In the genomic region with DNA sequence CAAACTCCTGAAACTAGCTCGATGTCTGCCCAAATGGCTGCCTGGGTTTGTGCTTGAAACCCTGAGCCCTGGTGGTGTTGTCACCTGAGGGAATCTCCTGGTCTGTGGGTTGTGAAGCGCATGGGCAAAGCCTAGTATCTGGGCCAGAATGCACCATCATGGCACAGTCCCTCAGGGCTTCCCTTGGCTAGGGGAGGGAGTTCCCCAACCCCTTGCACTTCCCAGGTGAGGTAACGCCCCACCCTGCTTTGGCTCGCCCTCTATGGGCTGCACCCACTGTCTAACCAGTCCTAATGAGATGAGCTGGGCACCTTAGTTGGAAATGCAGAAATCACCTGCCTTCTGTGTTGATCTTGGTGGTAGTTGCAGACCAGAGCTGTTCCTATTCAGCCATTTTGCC, we compare ENCODE assay signal across 20 cellular contexts.
DNase-seq lines count a peak whose midpoint lies in the region; ATAC-seq and TF ChIP-seq lines count a peak whose summit lies in the region.
"Had no signal": no experiment of that assay in that cellular context is flagged by ENCODE, and none has a peak within 500 bp of the region (broad histone marks: within the 10 kb centered on the region; RNA-seq: fewer than 3 reads in every experiment).

No MANE protein-coding gene starts in this region.

- TF ChIP-seq CTCF in HEK293 (tag by site-specific recombination; IDR thresholded peaks at IDR 0.05) (no peak), chondrocyte (IDR thresholded peaks at IDR 0.05) (no peak), foreskin keratinocyte (conservative IDR thresholded peaks at IDR 0.05) (peak; percentile 32)

- peaks cover 9% of the 10 kb centered on the region for H3K4me1 ChIP-seq in HEK293 (ENCODE audit: control insufficient read depth, insufficient read depth, low read length)
- peaks cover 7% of the 10 kb centered on the region for H3K4me1 ChIP-seq in foreskin keratinocyte
- no peaks in the 10 kb centered on the region for H3K4me1 ChIP-seq in HAP-1
- H3K4me1 ChIP-seq: A549, Caco-2 had no signal

- H3K27me3 ChIP-seq in foreskin keratinocyte, result no peaks in the 10 kb centered on the region
- H3K27me3 ChIP-seq in HAP-1 (ENCODE audit: low read depth), result peaks cover 8% of the 10 kb centered on the region; the same call in 1 of the 2 replicates

- CTCF ChIA-PET in HEK293 (lab: Yijun Ruan, JAX), result interaction anchor here (0.7 to 1.7 kb wide), 4 partner anchors 14 to 214 kb away, joined by 3 to 5 read pairs (median 3); no protein-coding TSS in a partner anchor

- in situ Hi-C loops in HAP-1 (cut with MboI; ENCODE audit: low sequenced_read_pairs), result no loop called here

- peak; percentile 57 for ATAC-seq in foreskin keratinocyte
- ATAC-seq: A549, GM12878, HepG2 had no signal

- H3K4me3 Mint-ChIP-seq in chondrocyte (ENCODE audit: unreplicated experiment), result no peak overlapping the region
- H3K4me3 Mint-ChIP-seq: CD4-positive, alpha-beta T cell; HFFc6; IgD-negative memory B cell had no signal

- peaks cover 6% of the 10 kb centered on the region for H3K27me3 Mint-ChIP-seq in chondrocyte (ENCODE audit: low read depth)

- H3K36me3 ChIP-seq in HEK293 (ENCODE audit: control insufficient read depth in 2 of 2, insufficient read depth in 1 of 2, low read length in 2 of 2), result no peaks in the 10 kb centered on the region
- no peaks in the 10 kb centered on the region for H3K36me3 ChIP-seq in HAP-1 (replicated peaks)

- H3K9me3 ChIP-seq in HEK293 (ENCODE audit: control insufficient read depth, insufficient read depth, low read depth, low read length) (no peaks in the 10 kb centered on the region), HAP-1 (no peaks in the 10 kb centered on the region)
- H3K9me3 ChIP-seq: A549, Caco-2 had no signal

- H3K9me3 Mint-ChIP-seq in chondrocyte (ENCODE audit: low read depth), result peaks cover 35% of the 10 kb centered on the region
- H3K9me3 Mint-ChIP-seq: CD4-positive, alpha-beta T cell had no signal

- no peak overlapping the region; the same call in 1 of the 2 replicates for H3K27ac ChIP-seq in HEK293 (ENCODE audit: extremely low read depth, low read depth, low read length)
- no peak overlapping the region for H3K27ac ChIP-seq in foreskin keratinocyte
- H3K27ac ChIP-seq: 22Rv1, A549, C4-2B had no signal

- DNase-seq in NCI-H748 (lab: John Stamatoyannopoulos, UW; ENCODE audit: unreplicated experiment) (peak; percentile 9), NCI-H748 treated with DMSO at 0.1 percent for 48 hours (lab: John Stamatoyannopoulos, UW) (no peak), chondrocyte (ENCODE audit: low spot score) (peak; percentile 36), foreskin keratinocyte (no peak), HAP-1 (ENCODE audit: low spot score in 2 of 2) (no peak), T1000 (lab: John Stamatoyannopoulos, UW) (no peak), DMS53 treated with DMSO at 0.1 percent for 48 hours (lab: John Stamatoyannopoulos, UW; ENCODE audit: unreplicated experiment) (no peak)
- DNase-seq: AML-193; Caco-2; CD4-positive, alpha-beta T cell; DMS79 treated with DMSO at 0.1 percent for 48 hours; HCEC 1CT; HFFc6 had no signal

- no peak overlapping the region for H3K27ac Mint-ChIP-seq in chondrocyte (ENCODE audit: unreplicated experiment)
- H3K27ac Mint-ChIP-seq: CD4-positive, alpha-beta T cell; HFFc6; IgD-negative memory B cell had no signal

- H3K4me1 Mint-ChIP-seq in chondrocyte (ENCODE audit: low read depth), result no peaks in the 10 kb centered on the region
- H3K4me1 Mint-ChIP-seq: IgD-negative memory B cell had no signal

- peaks cover 3% of the 10 kb centered on the region for H3K36me3 Mint-ChIP-seq in chondrocyte (ENCODE audit: low read depth)
- H3K36me3 Mint-ChIP-seq: IgD-negative memory B cell had no signal

- H3K4me3 ChIP-seq in HEK293 (ENCODE audit: low read depth, low read length) (no peak overlapping the region), HAP-1 (no peak overlapping the region)
- H3K4me3 ChIP-seq: A549, GM12878 had no signal

- POLR2A ChIA-PET in HEK293 (lab: Yijun Ruan, JAX), result no interaction called here

TF ChIP-seq in HEK293, 187 proteins besides CTCF, POLR2A, EP300 and RAD21:
- TF ChIP-seq GLIS2 (tag by site-specific recombination; IDR thresholded peaks at IDR 0.05), result no peak
- TF ChIP-seq, protein P1, sequence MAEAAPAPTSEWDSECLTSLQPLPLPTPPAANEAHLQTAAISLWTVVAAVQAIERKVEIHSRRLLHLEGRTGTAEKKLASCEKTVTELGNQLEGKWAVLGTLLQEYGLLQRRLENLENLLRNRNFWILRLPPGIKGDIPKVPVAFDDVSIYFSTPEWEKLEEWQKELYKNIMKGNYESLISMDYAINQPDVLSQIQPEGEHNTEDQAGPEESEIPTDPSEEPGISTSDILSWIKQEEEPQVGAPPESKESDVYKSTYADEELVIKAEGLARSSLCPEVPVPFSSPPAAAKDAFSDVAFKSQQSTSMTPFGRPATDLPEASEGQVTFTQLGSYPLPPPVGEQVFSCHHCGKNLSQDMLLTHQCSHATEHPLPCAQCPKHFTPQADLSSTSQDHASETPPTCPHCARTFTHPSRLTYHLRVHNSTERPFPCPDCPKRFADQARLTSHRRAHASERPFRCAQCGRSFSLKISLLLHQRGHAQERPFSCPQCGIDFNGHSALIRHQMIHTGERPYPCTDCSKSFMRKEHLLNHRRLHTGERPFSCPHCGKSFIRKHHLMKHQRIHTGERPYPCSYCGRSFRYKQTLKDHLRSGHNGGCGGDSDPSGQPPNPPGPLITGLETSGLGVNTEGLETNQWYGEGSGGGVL (tag by site-specific recombination; IDR thresholded peaks at IDR 0.05), result 0 out of 2 replicates have a peak, but pooled peaks have one; percentile 2

Comparison
In these comparisons a context has a peak if more than half of its experiments do, and no peak if none do; other contexts are left out.
1. DNase-seq: peak in NCI-H748 (single experiment) and chondrocyte (single experiment); none in NCI-H748 treated with DMSO at 0.1 percent for 48 hours (single experiment), foreskin keratinocyte (0 of 2), HAP-1 (0 of 2), T1000 (single experiment) and DMS53 treated with DMSO at 0.1 percent for 48 hours (single experiment).